In the genomic region with DNA sequence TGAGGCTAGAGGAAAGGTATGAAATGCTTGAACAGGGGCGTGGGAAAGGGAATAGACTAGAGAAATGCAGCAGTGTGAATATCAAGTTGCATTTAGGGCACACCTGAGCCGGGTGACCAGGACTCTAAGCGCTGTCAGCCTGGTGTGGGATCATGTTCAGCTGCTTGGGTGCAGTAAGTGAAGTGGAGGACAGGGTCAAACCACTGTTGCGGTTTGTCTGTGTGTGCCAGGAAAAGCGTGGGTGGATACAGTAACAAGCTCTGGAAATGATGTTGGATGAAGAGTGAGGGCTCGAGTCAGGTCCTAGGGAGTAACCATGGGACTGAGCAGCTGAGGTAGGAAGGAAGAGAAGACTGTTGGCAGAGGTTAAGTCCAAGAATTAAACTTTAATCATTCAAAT, we compare ENCODE assay signal across 16 cellular contexts. TPM values are rescaled to one million over a fixed set of nuclear protein-coding genes. Genes with fewer than 3 reads are reported as not detected.
DNase-seq lines count a peak whose midpoint lies in the region; ATAC-seq and TF ChIP-seq lines count a peak whose summit lies in the region.
"Had no signal": no experiment of that assay in that cellular context is flagged by ENCODE, and none has a peak within 500 bp of the region (broad histone marks: within the 10 kb centered on the region; RNA-seq: fewer than 3 reads in every experiment).

No MANE protein-coding gene starts in this region.

- no peak overlapping the region for H3K9ac ChIP-seq in mammary epithelial cell (ENCODE audit: insufficient read depth, low read length)

- in situ Hi-C loops in mammary epithelial cell (cut with MboI; ENCODE audit: low sequenced_read_pairs in 2 of 2) = no loop called here

- H4K20me1 ChIP-seq in mammary epithelial cell (ENCODE audit: insufficient read depth, low read length) = peaks cover 9% of the 10 kb centered on the region

- whole genome bisulfite sequencing in mammary epithelial cell (ENCODE audit: low coverage, missing lambda C conversion rate) = 17% methylated on average over 6 of the region's 6 CpGs

- DNase-seq in AG10803 (ENCODE audit: low read depth) (peak; percentile 49), MG63 (peak; percentile 73), mammary epithelial cell (peak; percentile 86), left lung (no peak), putamen (ENCODE audit: low spot score) (no peak), tibial artery (no peak)
- no peak for DNase-seq in activated CD4-positive, CD25-positive, alpha-beta regulatory T cell (lab: John Stamatoyannopoulos, UW)
- DNase-seq in effector CD8-positive, alpha-beta T cell (lab: John Stamatoyannopoulos, UW) = no peak
- DNase-seq: activated T-cell treated with anti-CD3 and anti-CD28 coated beads, Interleukin-2, amount 50 U/mL, for 1 hour; AML-193; anterior cingulate cortex; NCI-H2081; PC-3 had no signal

- no peak for TF ChIP-seq CTCF in AG10803 (conservative IDR thresholded peaks at IDR 0.05; ENCODE audit: low read length)
- TF ChIP-seq CTCF in mammary epithelial cell (conservative IDR thresholded peaks at IDR 0.05 in 1 of 2, IDR thresholded peaks at IDR 0.05 in 1 of 2; ENCODE audit: extremely low read depth in 1 of 2, insufficient read depth in 1 of 2, low read depth in 1 of 2, low read length in 2 of 2) = no peak
- no peak for TF ChIP-seq CTCF in left lung (IDR thresholded peaks at IDR 0.05)
- TF ChIP-seq CTCF in tibial artery (IDR thresholded peaks at IDR 0.05) = no peak

- peaks cover 67% of the 10 kb centered on the region for H3K79me2 ChIP-seq in mammary epithelial cell (ENCODE audit: insufficient read depth, low read length)

- H3K4me3 ChIP-seq in AG10803 (ENCODE audit: low read length) (no peak overlapping the region), MG63 (no peak overlapping the region), mammary epithelial cell (replicated peaks in 1 of 3; ENCODE audit: insufficient read depth in 1 of 3, low read depth in 2 of 3, low read length in 3 of 3) (no peak overlapping the region), left lung (no peak overlapping the region), tibial artery (no peak overlapping the region)
- H3K4me3 ChIP-seq: GM12878, lung had no signal

- H3K27me3 ChIP-seq in MG63 (no peaks in the 10 kb centered on the region), mammary epithelial cell (ENCODE audit: insufficient read depth, low read length) (no peaks in the 10 kb centered on the region), left lung (no peaks in the 10 kb centered on the region), tibial artery (no peaks in the 10 kb centered on the region)
- H3K27me3 ChIP-seq: neutrophil had no signal

- no peaks in the 10 kb centered on the region for H3K9me3 ChIP-seq in MG63
- H3K9me3 ChIP-seq in mammary epithelial cell (replicated peaks; ENCODE audit: insufficient read depth, low read length) = no peaks in the 10 kb centered on the region
- no peaks in the 10 kb centered on the region for H3K9me3 ChIP-seq in left lung
- no peaks in the 10 kb centered on the region for H3K9me3 ChIP-seq in tibial artery
- H3K9me3 ChIP-seq: neutrophil had no signal

- ATAC-seq in left lung = peak; percentile 41
- ATAC-seq: GM12878, PC-3 had no signal

- CTCF ChIA-PET in mammary epithelial cell (lab: Charles Lee; ENCODE audit: low non-redundant PET) = no interaction called here

- H3K4me1 ChIP-seq in mammary epithelial cell (ENCODE audit: insufficient read depth, low read length) (peaks cover 15% of the 10 kb centered on the region), left lung (peaks cover 0 to 5% of the 10 kb centered on the region in 2 donors), tibial artery (no peaks in the 10 kb centered on the region)

- H3K36me3 ChIP-seq in MG63 = peaks cover 11% of the 10 kb centered on the region
- H3K36me3 ChIP-seq in mammary epithelial cell (ENCODE audit: insufficient read depth, low read length) = peaks cover 4% of the 10 kb centered on the region
- H3K36me3 ChIP-seq in left lung = no peaks in the 10 kb centered on the region
- H3K36me3 ChIP-seq in tibial artery = peaks cover 0 to 8% (median 5%) of the 10 kb centered on the region in 3 donors
- H3K36me3 ChIP-seq: neutrophil had no signal

- H3K27ac ChIP-seq in mammary epithelial cell (ENCODE audit: insufficient read depth, low read depth, low read length) = no peak overlapping the region
- no peak overlapping the region for H3K27ac ChIP-seq in left lung
- no peak overlapping the region for H3K27ac ChIP-seq in tibial artery
- H3K27ac ChIP-seq: neutrophil had no signal

- no TSS peak for BruUV-seq in mammary epithelial cell (replicated peaks; lab: Mats Ljungman, UMichigan)

- dilution Hi-C loops in mammary epithelial cell (cut with HindIII; ENCODE audit: low sequenced_read_pairs) = no loop called here

- peak overlapping the region; percentile 23 for H3K4me2 ChIP-seq in mammary epithelial cell (ENCODE audit: insufficient read depth, low read depth, low read length)

- no peak overlapping the region for H2AFZ ChIP-seq in mammary epithelial cell (ENCODE audit: low read depth, low read length)

- intact Hi-C loops in mammary epithelial cell (cut with micrococcal nuclease) = no loop called here
- intact Hi-C loops in left lung (cut with DNase I) = no loop called here
- intact Hi-C loops in tibial artery (cut with DNase I; ENCODE audit: low total_unique reads) = no loop called here

RNA-seq across cellular contexts. Expression of gene DGKH, which starts 15.8 kb away (rescaled TPM):
- total RNA-seq in MG63 (2014; rRNA removed; shearing (Covaris generic); ENCODE audit: low replicate concordance) = 1.4 and 3.7 TPM in 2 replicates
- total RNA-seq in mammary epithelial cell (10 to 100 TPM; 27.8 to 28.3 TPM), left lung (10 to 100 TPM; 15.4 to 17.1 TPM)
- polyA plus RNA-seq in mammary epithelial cell = 5.0 TPM
- polyA minus RNA-seq in mammary epithelial cell = 41.9 TPM

Comparison
In these comparisons a context has a peak if more than half of its experiments do, and no peak if none do; other contexts are left out.
1. DNase-seq: peak in AG10803 (single experiment), MG63 (single experiment) and mammary epithelial cell (single experiment); none in left lung (0 of 2), activated CD4-positive, CD25-positive, alpha-beta regulatory T cell (0 of 4), putamen (single experiment), effector CD8-positive, alpha-beta T cell (single experiment) and tibial artery (0 of 2).